In the genomic region with DNA sequence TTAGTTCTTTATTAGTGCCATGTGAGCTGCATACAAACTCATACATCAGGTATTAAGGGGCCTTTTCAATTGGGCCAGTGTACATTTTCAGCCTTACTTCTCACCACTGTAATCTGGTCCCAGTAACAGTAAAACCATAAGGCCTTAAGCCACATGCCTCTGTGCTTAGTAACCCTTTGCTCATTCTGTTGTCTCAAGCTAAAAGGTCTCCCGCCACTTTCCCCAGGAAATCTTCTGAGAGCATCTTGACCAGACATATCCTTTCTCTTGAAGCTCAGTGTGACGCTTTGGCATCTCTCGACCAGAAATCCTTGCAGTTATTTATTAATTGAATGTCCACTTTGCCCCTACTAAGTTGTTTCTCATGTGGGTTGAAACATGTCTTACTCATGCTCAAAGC, we compare ENCODE assay signal across 14 cellular contexts.
"Had no signal": no experiment of that assay in that cellular context is flagged by ENCODE, and none has a peak within 500 bp of the region (broad histone marks: within the 10 kb centered on the region; RNA-seq: fewer than 3 reads in every experiment).

No MANE protein-coding gene starts in this region.

- H3K27me3 ChIP-seq: dorsolateral prefrontal cortex, foreskin keratinocyte, heart left ventricle, right atrium auricular region, vagina had no signal

- H3K27ac ChIP-seq: dorsolateral prefrontal cortex, foreskin keratinocyte, heart left ventricle, right atrium auricular region, vagina had no signal

- H3K9me3 ChIP-seq: heart left ventricle, right atrium auricular region, vagina had no signal

- H3K4me1 ChIP-seq: foreskin keratinocyte, right atrium auricular region had no signal

- H3K36me3 ChIP-seq: heart left ventricle, right atrium auricular region, vagina had no signal

- H3K4me3 ChIP-seq: dorsolateral prefrontal cortex, heart left ventricle, right atrium auricular region, vagina had no signal

- DNase-seq: activated CD4-positive, alpha-beta T cell treated with anti-CD3 and anti-CD28 coated beads, Interleukin-2, amount 50 U/mL, for 1 hour; activated CD4-positive, CD25-positive, alpha-beta regulatory T cell; activated naive CD4-positive, alpha-beta T cell treated with anti-CD3 and anti-CD28 coated beads, Interleukin-2, amount 10 ng/mL, durations not matched to agents 7 days and 5 days; activated T-cell treated with anti-CD3 and anti-CD28 coated beads for 4 hours; dorsolateral prefrontal cortex; heart left ventricle; kidney; left ventricle myocardium superior; naive B cell; small intestine; T-helper 17 cell had no signal
